9 cellular contexts compared by ENCODE assay signal in the genomic region with DNA sequence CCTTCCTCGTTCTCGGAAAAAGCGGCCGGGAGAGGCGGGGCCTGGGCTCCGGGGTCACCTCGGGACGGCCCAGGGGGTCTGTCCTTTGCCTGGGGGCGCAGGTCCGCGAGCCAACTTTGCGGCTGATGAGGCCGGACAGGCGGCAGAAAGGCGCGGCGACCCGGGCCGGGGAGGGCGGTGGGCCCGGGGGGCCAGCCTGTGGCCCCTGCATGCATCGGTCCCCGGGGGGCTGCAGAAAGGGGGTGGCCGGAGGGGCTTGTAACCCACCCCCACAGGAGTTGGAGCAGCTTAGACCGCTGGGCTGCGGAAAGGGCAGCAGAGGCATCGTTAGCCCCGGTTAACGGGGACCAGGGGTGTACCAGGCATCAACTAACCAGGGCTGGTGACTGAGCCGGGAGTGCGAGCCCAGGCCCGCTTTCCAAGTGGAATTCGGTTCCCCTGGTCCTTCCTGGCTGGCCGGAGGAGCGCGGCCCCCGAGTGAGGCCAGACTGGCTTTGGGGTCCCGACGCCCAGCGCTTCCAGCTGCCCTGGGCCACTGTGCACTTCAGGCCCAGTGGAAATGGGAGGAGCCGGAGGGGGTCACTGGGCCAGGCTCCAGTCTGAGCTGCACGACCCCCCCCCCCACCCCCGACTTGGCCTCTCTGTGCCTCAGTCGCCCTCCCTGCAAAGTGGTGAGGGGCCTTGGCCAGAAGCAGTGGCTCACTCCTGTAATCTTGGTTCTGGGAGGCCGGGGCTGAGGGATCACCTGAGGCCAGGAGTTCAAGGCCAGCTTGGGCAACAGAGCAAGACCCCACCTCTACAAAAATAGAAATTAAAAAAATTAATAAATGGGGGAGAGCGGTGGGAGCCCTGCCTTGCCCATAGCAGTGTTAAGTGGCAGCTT. TPM values are rescaled to one million over a fixed set of nuclear protein-coding genes. Genes with fewer than 3 reads are reported as not detected.
A peak's percentile ranks its signal among the peaks of the same experiment; 100 is the strongest.
DNase-seq lines count a peak whose midpoint lies in the region; ATAC-seq and TF ChIP-seq lines count a peak whose summit lies in the region.
"Had no signal": no experiment of that assay in that cellular context is flagged by ENCODE, and none has a peak within 500 bp of the region (broad histone marks: within the 10 kb centered on the region; RNA-seq: fewer than 3 reads in every experiment).

No MANE protein-coding gene starts in this region.

- peak overlapping the region; percentile 15 to 19 for H3K4me3 Mint-ChIP-seq in effector memory CD8-positive, alpha-beta T cell
- no peak overlapping the region for H3K4me3 Mint-ChIP-seq in activated CD4-positive, alpha-beta T cell treated with anti-CD3 and anti-CD28 coated beads for 36 hours
- no peak overlapping the region for H3K4me3 Mint-ChIP-seq in stimulated activated memory B cell treated with anti-CD40 and anti-IgM and Interleukin-4, amounts not matched to agents 10 μg/mL and 1 μg/mL and 100 μg/mL, for 72 hours

- no peak overlapping the region for H3K9ac ChIP-seq in HUES6 (ENCODE audit: low read length)

- no peaks in the 10 kb centered on the region for H3K9me3 Mint-ChIP-seq in effector memory CD8-positive, alpha-beta T cell
- H3K9me3 Mint-ChIP-seq in activated CD4-positive, alpha-beta T cell treated with anti-CD3 and anti-CD28 coated beads for 36 hours (ENCODE audit: low read depth): no peaks in the 10 kb centered on the region
- H3K9me3 Mint-ChIP-seq in stimulated activated memory B cell treated with anti-CD40 and anti-IgM and Interleukin-4, amounts not matched to agents 10 μg/mL and 1 μg/mL and 100 μg/mL, for 72 hours: no peaks in the 10 kb centered on the region

- CTCF ChIA-PET in A673 (lab: Charles Lee): no interaction called here
- CTCF ChIA-PET in activated CD4-positive, alpha-beta T cell treated with anti-CD3 and anti-CD28 coated beads for 36 hours (lab: Charles Lee): no interaction called here

- DNase-seq in A673 (ENCODE audit: low spot score): no peak
- DNase-seq in effector memory CD8-positive, alpha-beta T cell: no peak
- peak in 1 of 3 donors; percentile 49 for DNase-seq in mucosa of descending colon
- no peak for DNase-seq in omental fat pad (ENCODE audit: low spot score)
- DNase-seq in activated CD4-positive, alpha-beta T cell treated with anti-CD3 and anti-CD28 coated beads for 36 hours: no peak
- no peak for DNase-seq in GDM1 (lab: John Stamatoyannopoulos, UW)
- DNase-seq: DND-41 had no signal

- H3K4me3 ChIP-seq in A673 (ENCODE audit: low read depth, low read length, poor library complexity, severe bottlenecking) (peak overlapping the region; percentile 63), HUES6 (ENCODE audit: low read depth, low read length) (peak overlapping the region; percentile 66), mucosa of descending colon (peak overlapping the region; percentile 9)

- peak overlapping the region; percentile 57 for H3K27ac ChIP-seq in A673 (ENCODE audit: low read depth, low read length, poor library complexity, severe bottlenecking)
- H3K27ac ChIP-seq in HUES6 (ENCODE audit: low read depth, low read length): no peak overlapping the region

- POLR2A ChIA-PET in A673 (lab: Charles Lee; ENCODE audit: low non-redundant PET): no interaction called here
- POLR2A ChIA-PET in activated CD4-positive, alpha-beta T cell treated with anti-CD3 and anti-CD28 coated beads for 36 hours (lab: Charles Lee): no interaction called here

- peaks cover 5 to 51% of the 10 kb centered on the region in 2 donors for H3K27me3 Mint-ChIP-seq in effector memory CD8-positive, alpha-beta T cell
- peaks cover 9% of the 10 kb centered on the region for H3K27me3 Mint-ChIP-seq in activated CD4-positive, alpha-beta T cell treated with anti-CD3 and anti-CD28 coated beads for 36 hours
- peaks cover 42% of the 10 kb centered on the region for H3K27me3 Mint-ChIP-seq in stimulated activated memory B cell treated with anti-CD40 and anti-IgM and Interleukin-4, amounts not matched to agents 10 μg/mL and 1 μg/mL and 100 μg/mL, for 72 hours

- H3K36me3 Mint-ChIP-seq in effector memory CD8-positive, alpha-beta T cell (ENCODE audit: insufficient read depth): no peaks in the 10 kb centered on the region
- no peaks in the 10 kb centered on the region for H3K36me3 Mint-ChIP-seq in activated CD4-positive, alpha-beta T cell treated with anti-CD3 and anti-CD28 coated beads for 36 hours (ENCODE audit: low read depth)
- no peaks in the 10 kb centered on the region for H3K36me3 Mint-ChIP-seq in stimulated activated memory B cell treated with anti-CD40 and anti-IgM and Interleukin-4, amounts not matched to agents 10 μg/mL and 1 μg/mL and 100 μg/mL, for 72 hours

- no peak overlapping the region for H3K27ac Mint-ChIP-seq in effector memory CD8-positive, alpha-beta T cell
- H3K27ac Mint-ChIP-seq in activated CD4-positive, alpha-beta T cell treated with anti-CD3 and anti-CD28 coated beads for 36 hours: no peak overlapping the region
- H3K27ac Mint-ChIP-seq in stimulated activated memory B cell treated with anti-CD40 and anti-IgM and Interleukin-4, amounts not matched to agents 10 μg/mL and 1 μg/mL and 100 μg/mL, for 72 hours: no peak overlapping the region

- H3K4me1 Mint-ChIP-seq in effector memory CD8-positive, alpha-beta T cell (ENCODE audit: low read depth in 2 of 2): peaks cover 0 to 1% of the 10 kb centered on the region in 2 donors
- H3K4me1 Mint-ChIP-seq in activated CD4-positive, alpha-beta T cell treated with anti-CD3 and anti-CD28 coated beads for 36 hours: no peaks in the 10 kb centered on the region
- H3K4me1 Mint-ChIP-seq in stimulated activated memory B cell treated with anti-CD40 and anti-IgM and Interleukin-4, amounts not matched to agents 10 μg/mL and 1 μg/mL and 100 μg/mL, for 72 hours: peaks cover 5% of the 10 kb centered on the region

- H3K9me3 ChIP-seq in A673 (ENCODE audit: low read depth, low read length, poor library complexity, severe bottlenecking) (no peaks in the 10 kb centered on the region), HUES6 (ENCODE audit: control insufficient read depth, insufficient read depth, low read depth, low read length) (no peaks in the 10 kb centered on the region), mucosa of descending colon (no peaks in the 10 kb centered on the region)

- intact Hi-C loops in A673 (cut with micrococcal nuclease; ENCODE audit: unreplicated experiment): no loop called here
- intact Hi-C loops in mucosa of descending colon (cut with DNase I, micrococcal nuclease): no loop called here
- intact Hi-C loops in activated CD4-positive, alpha-beta T cell treated with anti-CD3 and anti-CD28 coated beads for 36 hours (cut with DNase I, micrococcal nuclease): no loop called here

- ATAC-seq in effector memory CD8-positive, alpha-beta T cell (replicated peaks): no peak
- peak; percentile 32 for ATAC-seq in mucosa of descending colon
- no peak for ATAC-seq in omental fat pad (ENCODE audit: low FRiP score)
- ATAC-seq in activated CD4-positive, alpha-beta T cell treated with anti-CD3 and anti-CD28 coated beads for 36 hours: no peak
- ATAC-seq in stimulated activated memory B cell treated with anti-CD40 and anti-IgM and Interleukin-4, amounts not matched to agents 10 μg/mL and 1 μg/mL and 100 μg/mL, for 72 hours: no peak

- H3K27me3 ChIP-seq in A673 (replicated peaks; ENCODE audit: insufficient read depth, low read depth, low read length, poor library complexity) (no peaks in the 10 kb centered on the region), HUES6 (ENCODE audit: control insufficient read depth, insufficient read depth, low read length) (peaks cover 14% of the 10 kb centered on the region)

- BruUV-seq in A673 (replicated peaks; lab: Mats Ljungman, UMichigan): no TSS peak

- H3K4me1 ChIP-seq in A673 (ENCODE audit: insufficient read depth, low read length, poor library complexity, severe bottlenecking) (no peaks in the 10 kb centered on the region), HUES6 (ENCODE audit: control insufficient read depth, insufficient read depth, low read length) (peaks cover 5% of the 10 kb centered on the region), mucosa of descending colon (ENCODE audit: low read depth) (peaks cover 14% of the 10 kb centered on the region)

- TF ChIP-seq CTCF in A673 (conservative IDR thresholded peaks at IDR 0.05; ENCODE audit: low read depth, low read length): no peak
- no peak for TF ChIP-seq CTCF in mucosa of descending colon (IDR thresholded peaks at IDR 0.05)
- TF ChIP-seq CTCF in omental fat pad (IDR thresholded peaks at IDR 0.05): no peak

- peaks cover 4% of the 10 kb centered on the region for H3K36me3 ChIP-seq in A673 (ENCODE audit: insufficient read depth, low read length, poor library complexity, severe bottlenecking)
- H3K36me3 ChIP-seq in HUES6 (ENCODE audit: control insufficient read depth, insufficient read depth, low read length): no peaks in the 10 kb centered on the region
- H3K36me3 ChIP-seq in mucosa of descending colon (ENCODE audit: low read depth): no peaks in the 10 kb centered on the region

RNA-seq across cellular contexts. Expression of a gene that starts 0.9 kb away (rescaled TPM):
- 27.7 and 38.6 TPM in 2 replicates for total RNA-seq in A673 (2021)
- total RNA-seq in mucosa of descending colon: 1 to 10 TPM; 5.4 to 7.4 (median 5.5) TPM
- total RNA-seq in omental fat pad: 10 to 100 TPM in 3 of 4 donors, 1 to 10 TPM in 1; 7.3 to 22.7 (median 13.3) TPM
- total RNA-seq in activated CD4-positive, alpha-beta T cell treated with anti-CD3 and anti-CD28 coated beads for 36 hours: 1 to 10 TPM; 1.0 to 1.7 TPM

Comparison
In these comparisons a context has a peak if more than half of its experiments do, and no peak if none do; other contexts are left out.
1. H3K4me3 ChIP-seq: peak in every context shown above with its lines; median percentile 66 in HUES6; 63 in A673; 9 in mucosa of descending colon.
2. H3K4me3 Mint-ChIP-seq: peak in effector memory CD8-positive, alpha-beta T cell (2 of 2); none in activated CD4-positive, alpha-beta T cell treated with anti-CD3 and anti-CD28 coated beads for 36 hours (single experiment) and stimulated activated memory B cell treated with anti-CD40 and anti-IgM and Interleukin-4, amounts not matched to agents 10 μg/mL and 1 μg/mL and 100 μg/mL, for 72 hours (single experiment).